In the genomic region with DNA sequence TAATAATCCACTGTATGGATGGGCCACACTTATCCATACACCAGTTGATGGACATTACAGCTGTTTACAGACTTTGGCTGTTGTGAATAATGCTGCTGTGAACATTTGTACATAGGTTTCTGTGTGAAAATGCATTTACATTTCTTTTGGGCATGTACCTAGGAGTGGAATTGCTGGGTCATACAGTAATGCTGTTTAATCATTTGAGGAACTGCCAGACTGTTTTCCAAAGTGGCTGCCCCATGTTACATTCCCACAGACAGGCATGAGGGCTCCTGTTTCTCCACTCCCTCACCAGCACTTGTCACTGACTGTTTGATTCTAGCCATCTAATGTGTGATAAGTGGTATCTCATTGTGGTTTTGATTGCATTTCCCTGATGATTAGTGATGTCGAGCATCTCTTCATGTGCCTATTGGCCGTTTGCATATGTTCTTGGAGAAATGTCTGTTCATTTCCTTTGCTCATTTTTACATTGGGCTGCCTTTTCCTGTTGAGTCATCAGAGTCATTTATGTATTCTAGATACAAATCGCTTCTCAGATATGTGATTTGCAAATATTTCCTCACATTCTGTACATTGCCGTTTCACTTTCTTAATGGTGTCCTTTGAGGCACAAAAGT, we compare ENCODE assay signal across 1 cellular context.
TF ChIP-seq lines count a peak whose summit lies in the region.

No MANE protein-coding gene starts in this region.

TF ChIP-seq in K562, 482 proteins besides CTCF, POLR2A, EP300 and RAD21:
- TF ChIP-seq, protein P1, sequence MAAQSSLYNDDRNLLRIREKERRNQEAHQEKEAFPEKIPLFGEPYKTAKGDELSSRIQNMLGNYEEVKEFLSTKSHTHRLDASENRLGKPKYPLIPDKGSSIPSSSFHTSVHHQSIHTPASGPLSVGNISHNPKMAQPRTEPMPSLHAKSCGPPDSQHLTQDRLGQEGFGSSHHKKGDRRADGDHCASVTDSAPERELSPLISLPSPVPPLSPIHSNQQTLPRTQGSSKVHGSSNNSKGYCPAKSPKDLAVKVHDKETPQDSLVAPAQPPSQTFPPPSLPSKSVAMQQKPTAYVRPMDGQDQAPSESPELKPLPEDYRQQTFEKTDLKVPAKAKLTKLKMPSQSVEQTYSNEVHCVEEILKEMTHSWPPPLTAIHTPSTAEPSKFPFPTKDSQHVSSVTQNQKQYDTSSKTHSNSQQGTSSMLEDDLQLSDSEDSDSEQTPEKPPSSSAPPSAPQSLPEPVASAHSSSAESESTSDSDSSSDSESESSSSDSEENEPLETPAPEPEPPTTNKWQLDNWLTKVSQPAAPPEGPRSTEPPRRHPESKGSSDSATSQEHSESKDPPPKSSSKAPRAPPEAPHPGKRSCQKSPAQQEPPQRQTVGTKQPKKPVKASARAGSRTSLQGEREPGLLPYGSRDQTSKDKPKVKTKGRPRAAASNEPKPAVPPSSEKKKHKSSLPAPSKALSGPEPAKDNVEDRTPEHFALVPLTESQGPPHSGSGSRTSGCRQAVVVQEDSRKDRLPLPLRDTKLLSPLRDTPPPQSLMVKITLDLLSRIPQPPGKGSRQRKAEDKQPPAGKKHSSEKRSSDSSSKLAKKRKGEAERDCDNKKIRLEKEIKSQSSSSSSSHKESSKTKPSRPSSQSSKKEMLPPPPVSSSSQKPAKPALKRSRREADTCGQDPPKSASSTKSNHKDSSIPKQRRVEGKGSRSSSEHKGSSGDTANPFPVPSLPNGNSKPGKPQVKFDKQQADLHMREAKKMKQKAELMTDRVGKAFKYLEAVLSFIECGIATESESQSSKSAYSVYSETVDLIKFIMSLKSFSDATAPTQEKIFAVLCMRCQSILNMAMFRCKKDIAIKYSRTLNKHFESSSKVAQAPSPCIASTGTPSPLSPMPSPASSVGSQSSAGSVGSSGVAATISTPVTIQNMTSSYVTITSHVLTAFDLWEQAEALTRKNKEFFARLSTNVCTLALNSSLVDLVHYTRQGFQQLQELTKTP (IDR thresholded peaks at IDR 0.05; ENCODE audit: low read depth in 1 of 2, partially characterized antibody in 2 of 2), result peak in 1 of 2 experiments; percentile 85
- TF ChIP-seq TEAD4 (IDR thresholded peaks at IDR 0.05; ENCODE audit: low read length) (no peak), TEAD4 (CRISPR knock-in tag; IDR thresholded peaks at IDR 0.05; ENCODE audit: borderline replicate concordance) (no peak), ERF (CRISPR knock-in tag; IDR thresholded peaks at IDR 0.05) (no peak), HNRNPL (IDR thresholded peaks at IDR 0.05; ENCODE audit: low read depth, low read length) (no peak), MYBL2 (IDR thresholded peaks at IDR 0.05; ENCODE audit: low read depth) (no peak), MYBL2 (CRISPR knock-in tag; IDR thresholded peaks at IDR 0.05; ENCODE audit: borderline replicate concordance) (no peak), U2AF2 (optimal IDR thresholded peaks at IDR 0.05; ENCODE audit: low read depth, low read length) (no peak), ZNF57 (CRISPR knock-in tag; IDR thresholded peaks at IDR 0.05) (no peak), FOSL1 (tag; conservative IDR thresholded peaks at IDR 0.05) (0 out of 2 replicates have a peak, but pooled peaks have one; percentile 27), RBM17 (IDR thresholded peaks at IDR 0.05; ENCODE audit: borderline replicate concordance, low read depth, low read length) (no peak)
